ENCODE assay signal across 25 cellular contexts in genomic region chr10:30765022-30765610, GRCh38.
DNase-seq lines count a peak whose midpoint lies in the region; ATAC-seq, FAIRE-seq and TF ChIP-seq lines count a peak whose summit lies in the region.
"Had no signal": no experiment of that assay in that cellular context is flagged by ENCODE, and none has a peak within 500 bp of the region (broad histone marks: within the 10 kb centered on the region; RNA-seq: fewer than 3 reads in every experiment).

No MANE protein-coding gene starts in this region.

- 63% methylated on average over 11 of the region's 11 CpGs for WGBS in mammary epithelial cell (ENCODE audit: low coverage, missing lambda C conversion rate)

- DNase-seq in HTR-8/SVneo (ENCODE audit: insufficient read length, low spot score) (no peak), sciatic nerve (ENCODE audit: low spot score) (no peak), mammary epithelial cell (no peak), NOMO-1 treated with DMSO at 0.1 percent for 48 hours (lab: John Stamatoyannopoulos, UW; ENCODE audit: unreplicated experiment) (no peak)
- DNase-seq: DMS53, EL, GF-D8, NCI-H1694, NCI-H2081, NCI-H2171, NCI-H345, NCI-H524 treated with DMSO at 0.1 percent for 48 hours, NCI-H82, Peyer's patch, SJCRH30 had no signal

- ATAC-seq in GM21723 (IDR thresholded peaks at IDR 0.05; ENCODE audit: unreplicated experiment) (no peak), sciatic nerve (no peak)
- ATAC-seq: A549, GM23338, HCT116 had no signal

- in situ Hi-C loops in mammary epithelial cell (cut with MboI; ENCODE audit: low sequenced_read_pairs in 2 of 2): loop anchor here in 1 of 2 donors (25.0 kb wide), 1 partner anchor 722 kb away; no protein-coding TSS in a partner anchor

- CTCF ChIA-PET in mammary epithelial cell (lab: Charles Lee; ENCODE audit: low non-redundant PET): no interaction called here

- no peaks in the 10 kb centered on the region for H3K79me2 ChIP-seq in mammary epithelial cell (ENCODE audit: insufficient read depth, low read length)

- H3K4me1 Mint-ChIP-seq in dendritic cell treated with granulocyte-macrophage colony-stimulating factor and Interleukin-4, amounts not matched to agents 40 ng/mL and 50 ng/mL, for 4 days (ENCODE audit: low read depth): peaks cover 20% of the 10 kb centered on the region
- H3K4me1 Mint-ChIP-seq: B cell, GM23338, IgD-negative memory B cell had no signal

- H3K4me3 ChIP-seq in muscle layer of duodenum (ENCODE audit: low read depth in 1 of 2, low read length in 2 of 2) (no peak overlapping the region), stomach smooth muscle (ENCODE audit: low read length in 2 of 2) (no peak overlapping the region), mammary epithelial cell (replicated peaks in 1 of 3; ENCODE audit: insufficient read depth in 1 of 3, low read depth in 2 of 3, low read length in 3 of 3) (no peak overlapping the region)
- H3K4me3 ChIP-seq: A549, GM23338, Peyer's patch, SJCRH30 had no signal

- dilution Hi-C loops in mammary epithelial cell (cut with HindIII; ENCODE audit: low sequenced_read_pairs): no loop called here

- TF ChIP-seq CTCF in mammary epithelial cell (conservative IDR thresholded peaks at IDR 0.05 in 1 of 2, IDR thresholded peaks at IDR 0.05 in 1 of 2; ENCODE audit: extremely low read depth in 1 of 2, insufficient read depth in 1 of 2, low read depth in 1 of 2, low read length in 2 of 2): no peak

- no TSS peak for BruUV-seq in mammary epithelial cell (replicated peaks; lab: Mats Ljungman, UMichigan)

- intact Hi-C loops in dendritic cell treated with granulocyte-macrophage colony-stimulating factor and Interleukin-4, amounts not matched to agents 40 ng/mL and 50 ng/mL, for 4 days (cut with micrococcal nuclease): no loop called here
- intact Hi-C loops in sciatic nerve (cut with DNase I) (no loop called here), mammary epithelial cell (cut with micrococcal nuclease) (no loop called here)

- H3K36me3 ChIP-seq in muscle layer of duodenum (ENCODE audit: control insufficient read depth in 1 of 2, insufficient read depth in 2 of 2, low read length in 2 of 2) (no peaks in the 10 kb centered on the region), stomach smooth muscle (ENCODE audit: control insufficient read depth in 2 of 2, insufficient read depth in 2 of 2, low read length in 2 of 2) (no peaks in the 10 kb centered on the region), mammary epithelial cell (ENCODE audit: insufficient read depth, low read length) (no peaks in the 10 kb centered on the region)
- H3K36me3 ChIP-seq: Peyer's patch, SJCRH30 had no signal

- H3K9me3 ChIP-seq in muscle layer of duodenum (ENCODE audit: control insufficient read depth in 1 of 2, low read length in 2 of 2) (peaks cover 3 to 4% of the 10 kb centered on the region in 2 donors), stomach smooth muscle (ENCODE audit: control insufficient read depth in 2 of 2, low read length in 2 of 2) (peaks cover 0 to 6% of the 10 kb centered on the region in 2 donors), mammary epithelial cell (replicated peaks; ENCODE audit: insufficient read depth, low read length) (peaks cover 9% of the 10 kb centered on the region)

- H3K4me1 ChIP-seq in muscle layer of duodenum (ENCODE audit: control insufficient read depth in 1 of 2, insufficient read depth in 2 of 2, low read length in 2 of 2): no peaks in the 10 kb centered on the region
- H3K4me1 ChIP-seq in stomach smooth muscle (ENCODE audit: control insufficient read depth, insufficient read depth, low read length): peaks cover 9% of the 10 kb centered on the region
- no peaks in the 10 kb centered on the region for H3K4me1 ChIP-seq in mammary epithelial cell (ENCODE audit: insufficient read depth, low read length)
- H3K4me1 ChIP-seq: A549, Peyer's patch, SJCRH30 had no signal

- H3K9me3 Mint-ChIP-seq in dendritic cell treated with granulocyte-macrophage colony-stimulating factor and Interleukin-4, amounts not matched to agents 40 ng/mL and 50 ng/mL, for 4 days: peaks cover 14% of the 10 kb centered on the region

- no peak overlapping the region for H3K4me2 ChIP-seq in mammary epithelial cell (ENCODE audit: insufficient read depth, low read depth, low read length)
- H3K4me2 ChIP-seq: A549, GM23338 had no signal

- no peaks in the 10 kb centered on the region for H4K20me1 ChIP-seq in mammary epithelial cell (ENCODE audit: insufficient read depth, low read length)

- no peak overlapping the region for H3K4me3 Mint-ChIP-seq in dendritic cell treated with granulocyte-macrophage colony-stimulating factor and Interleukin-4, amounts not matched to agents 40 ng/mL and 50 ng/mL, for 4 days
- H3K4me3 Mint-ChIP-seq: B cell, GM23338, IgD-negative memory B cell had no signal

- H3K9ac ChIP-seq in stomach smooth muscle (ENCODE audit: low read length in 2 of 2): no peak overlapping the region
- no peak overlapping the region for H3K9ac ChIP-seq in mammary epithelial cell (ENCODE audit: insufficient read depth, low read length)

- peak overlapping the region; percentile 67 for H3K27ac ChIP-seq in muscle layer of duodenum (ENCODE audit: low read length)
- H3K27ac ChIP-seq in stomach smooth muscle (ENCODE audit: low read length): peak overlapping the region; percentile 88
- H3K27ac ChIP-seq in mammary epithelial cell (ENCODE audit: insufficient read depth, low read depth, low read length): no peak overlapping the region
- H3K27ac ChIP-seq: A549, SJCRH30 had no signal

- H3K27me3 Mint-ChIP-seq in dendritic cell treated with granulocyte-macrophage colony-stimulating factor and Interleukin-4, amounts not matched to agents 40 ng/mL and 50 ng/mL, for 4 days: no peaks in the 10 kb centered on the region
- H3K27me3 Mint-ChIP-seq: B cell had no signal

- no peak overlapping the region for H2AFZ ChIP-seq in mammary epithelial cell (ENCODE audit: low read depth, low read length)
- H2AFZ ChIP-seq: GM23338 had no signal

- FAIRE-seq in HTR-8/SVneo (lab: Jason Lieb, UNC): peak; percentile 78
- FAIRE-seq: A549, D721Med had no signal

- H3K36me3 Mint-ChIP-seq in dendritic cell treated with granulocyte-macrophage colony-stimulating factor and Interleukin-4, amounts not matched to agents 40 ng/mL and 50 ng/mL, for 4 days (ENCODE audit: low read depth): no peaks in the 10 kb centered on the region

- no peaks in the 10 kb centered on the region for H3K27me3 ChIP-seq in muscle layer of duodenum (ENCODE audit: low read depth, low read length)
- no peaks in the 10 kb centered on the region for H3K27me3 ChIP-seq in stomach smooth muscle (ENCODE audit: control insufficient read depth in 1 of 2, insufficient read depth in 2 of 2, low read length in 2 of 2)
- H3K27me3 ChIP-seq in mammary epithelial cell (ENCODE audit: insufficient read depth, low read length): peaks cover 3% of the 10 kb centered on the region
- H3K27me3 ChIP-seq: Peyer's patch, SJCRH30 had no signal

- H3K27ac Mint-ChIP-seq in dendritic cell treated with granulocyte-macrophage colony-stimulating factor and Interleukin-4, amounts not matched to agents 40 ng/mL and 50 ng/mL, for 4 days: peak overlapping the region; percentile 86
- H3K27ac Mint-ChIP-seq: B cell, GM23338, IgD-negative memory B cell had no signal
